ENCODE assay signal across 23 cellular contexts in the genomic region with DNA sequence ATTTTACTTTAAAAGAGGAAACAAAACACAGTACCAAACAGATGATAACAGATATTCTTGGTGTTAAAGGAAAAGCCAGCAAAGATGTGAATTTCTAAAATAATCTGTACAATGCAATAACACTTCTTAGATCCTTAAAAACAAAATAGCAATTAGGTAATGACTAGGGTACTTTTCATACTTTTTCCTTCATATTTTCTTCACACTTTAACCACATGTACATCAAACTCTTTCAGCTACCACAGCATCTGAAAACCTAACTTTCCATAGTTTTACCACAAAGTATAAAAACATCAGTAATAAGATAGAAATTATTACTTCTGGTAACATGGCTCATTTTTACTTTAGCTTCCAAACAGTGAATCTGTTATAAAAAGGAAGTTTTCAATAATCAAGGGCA.
"Had no signal": no experiment of that assay in that cellular context is flagged by ENCODE, and none has a peak within 500 bp of the region (broad histone marks: within the 10 kb centered on the region; RNA-seq: fewer than 3 reads in every experiment).

No MANE protein-coding gene starts in this region.

- DNase-seq: Karpas-422, KG1, MG63, NCI-H1092, NCI-H1105 treated with DMSO at 0.1 percent for 48 hours, NCI-H1417 treated with DMSO at 0.1 percent for 48 hours, NCI-H146, NCI-H1694 treated with DMSO at 0.1 percent for 48 hours, NCI-H1930, NCI-H2081, NCI-H2107, NCI-H2227 treated with DMSO at 0.1 percent for 48 hours, NCI-H446, NCI-H510A, NCI-H524 treated with DMSO at 0.1 percent for 48 hours, NCI-H69, NCI-H774, PC-3, SHP77 treated with DMSO at 0.1 percent for 48 hours, SJCRH30 had no signal

- H3K27ac ChIP-seq: SJCRH30 had no signal

- H3K9me3 ChIP-seq: MG63, SJCRH30 had no signal

- H3K4me1 ChIP-seq: SJCRH30 had no signal

- ATAC-seq: Panc1, PC-3, Right ventricle myocardium inferior, SK-N-SH treated with all-trans-retinoic acid at 6 μM for 48 hours had no signal

- H3K36me3 ChIP-seq: MG63 had no signal

- H3K27me3 ChIP-seq: MG63, SJCRH30 had no signal

- H3K4me3 ChIP-seq: MG63, SJCRH30 had no signal
